Comparison of ENCODE assay signal across 8 cellular contexts in the genomic region with DNA sequence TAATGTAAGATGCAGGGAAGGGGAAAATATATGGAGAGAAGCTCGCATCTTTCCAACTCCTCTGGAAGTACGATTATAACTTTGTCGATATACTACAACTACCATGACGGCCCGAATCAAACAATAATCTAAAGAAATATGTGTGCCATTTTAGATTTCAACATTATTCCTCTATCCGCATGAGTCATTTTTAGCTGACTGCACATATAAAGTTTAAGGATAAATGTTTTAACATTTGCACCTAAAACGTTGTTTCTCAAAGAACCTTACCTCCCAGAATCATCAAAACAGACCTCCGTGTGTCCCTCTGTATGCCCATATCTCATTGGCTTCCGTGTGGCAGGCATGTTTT. TPM values are rescaled to one million over a fixed set of nuclear protein-coding genes. Genes with fewer than 3 reads are reported as not detected.
DNase-seq lines count a peak whose midpoint lies in the region; ATAC-seq and TF ChIP-seq lines count a peak whose summit lies in the region.

No MANE protein-coding gene starts in this region.

- peaks cover 37% of the 10 kb centered on the region for H3K36me3 Mint-ChIP-seq in activated CD8-positive, alpha-beta T cell treated with anti-CD3 and anti-CD28 coated beads for 36 hours (ENCODE audit: low read depth)

- no peaks in the 10 kb centered on the region for H3K27me3 Mint-ChIP-seq in activated CD8-positive, alpha-beta T cell treated with anti-CD3 and anti-CD28 coated beads for 36 hours

- ATAC-seq in activated CD8-positive, alpha-beta T cell treated with anti-CD3 and anti-CD28 coated beads for 36 hours, result no peak

- no peaks in the 10 kb centered on the region for H3K9me3 Mint-ChIP-seq in activated CD8-positive, alpha-beta T cell treated with anti-CD3 and anti-CD28 coated beads for 36 hours

- WGBS in stomach, 5 donors, result 1 to 3% (median 1%) methylated on average over 9 of the region's 9 CpGs

- H3K27ac ChIP-seq in stomach, result peak overlapping the region; percentile 90 to 93 (median 92)

- DNase-seq in DMS79 treated with DMSO at 0.1 percent for 48 hours (lab: John Stamatoyannopoulos, UW), result peak; percentile 79
- DNase-seq in DMS79 (lab: John Stamatoyannopoulos, UW), result no peak
- DNase-seq in activated CD8-positive, alpha-beta T cell treated with anti-CD3 and anti-CD28 coated beads for 36 hours, result no peak
- no peak for DNase-seq in stomach
- DNase-seq in NCI-H446 (lab: John Stamatoyannopoulos, UW), result no peak
- no peak for DNase-seq in activated CD8-positive, alpha-beta memory T cell treated with anti-CD3 and anti-CD28 coated beads for 24 hours
- DNase-seq in EL, result no peak

- H3K9me3 ChIP-seq in iPS-18c (ENCODE audit: control insufficient read depth, insufficient read depth, low read length), result no peaks in the 10 kb centered on the region
- no peaks in the 10 kb centered on the region for H3K9me3 ChIP-seq in stomach

- peak overlapping the region; percentile 98 for H3K4me3 Mint-ChIP-seq in activated CD8-positive, alpha-beta T cell treated with anti-CD3 and anti-CD28 coated beads for 36 hours

- H3K27ac Mint-ChIP-seq in activated CD8-positive, alpha-beta T cell treated with anti-CD3 and anti-CD28 coated beads for 36 hours, result peak overlapping the region; percentile 97

- peaks cover 44% of the 10 kb centered on the region for H3K4me1 Mint-ChIP-seq in activated CD8-positive, alpha-beta T cell treated with anti-CD3 and anti-CD28 coated beads for 36 hours (ENCODE audit: low read depth)

- POLR2A ChIA-PET in activated CD8-positive, alpha-beta T cell treated with anti-CD3 and anti-CD28 coated beads for 36 hours (lab: Charles Lee), result interaction anchor here (0.6 to 6.1 kb wide), 22 partner anchors 8 to 514 kb away, joined by 3 to 61 read pairs (median 4); partner anchors contain the start of gene MAPK1IP1L

- intact Hi-C loops in activated CD8-positive, alpha-beta T cell treated with anti-CD3 and anti-CD28 coated beads for 36 hours (cut with micrococcal nuclease), result loop anchor here (2.0 kb wide), 1 partner anchor 24 kb away; the partner anchor contains the start of gene MAPK1IP1L
- intact Hi-C loops in stomach (cut with DNase I; ENCODE audit: low total_unique reads), result no loop called here

- H3K4me1 ChIP-seq in stomach, result peaks cover 11 to 49% (median 33%) of the 10 kb centered on the region in 4 donors

- peak overlapping the region; percentile 93 for H3K4me3 ChIP-seq in iPS-18c (ENCODE audit: insufficient read depth, low read depth, low read length)
- H3K4me3 ChIP-seq in stomach, result peak overlapping the region; percentile 74 to 81 (median 74)

- TF ChIP-seq POLR2A in stomach (IDR thresholded peaks at IDR 0.05), result no peak

- CTCF ChIA-PET in activated CD8-positive, alpha-beta T cell treated with anti-CD3 and anti-CD28 coated beads for 36 hours (lab: Charles Lee), result interaction anchor here (0.9 to 2.2 kb wide), 5 partner anchors 17 to 134 kb away, joined by 3 to 19 read pairs (median 4); partner anchors contain the start of gene MAPK1IP1L

- TF ChIP-seq EP300 in stomach (IDR thresholded peaks at IDR 0.05), result no peak

- no peaks in the 10 kb centered on the region for H3K27me3 ChIP-seq in stomach

- no peak for TF ChIP-seq CTCF in activated CD8-positive, alpha-beta T cell treated with anti-CD3 and anti-CD28 coated beads for 36 hours (IDR thresholded peaks at IDR 0.05)
- no peak for TF ChIP-seq CTCF in stomach (IDR thresholded peaks at IDR 0.05)

- no peaks in the 10 kb centered on the region for H3K36me3 ChIP-seq in stomach

RNA-seq across cellular contexts. Expression of gene WDHD1, which starts 0.5 kb away (rescaled TPM):
- total RNA-seq in activated CD8-positive, alpha-beta T cell treated with anti-CD3 and anti-CD28 coated beads for 36 hours, result 10 to 100 TPM; 59.8 to 68.4 TPM
- total RNA-seq in stomach, result 10 to 100 TPM in 1 of 5 donors, 1 to 10 TPM in 1, under 1 TPM in 2, not detected in 1; 0.29 to 15.6 (median 4.4) TPM
- polyA plus RNA-seq in stomach, result 1 to 10 TPM in 2 of 3 donors, under 1 TPM in 1; 0.87 to 1.6 (median 1.2) TPM

RNA-seq across cellular contexts. Expression of gene SOCS4, which starts 0.6 kb away (rescaled TPM):
- 10 to 100 TPM; 19.8 to 20.8 TPM for total RNA-seq in activated CD8-positive, alpha-beta T cell treated with anti-CD3 and anti-CD28 coated beads for 36 hours
- 10 to 100 TPM in 4 of 5 donors, 1 to 10 TPM in 1; 4.3 to 29.2 (median 18.1) TPM for total RNA-seq in stomach
- polyA plus RNA-seq in stomach, result 1 to 10 TPM; 4.1 to 8.4 (median 7.1) TPM

RNA-seq across cellular contexts. Expression of gene MAPK1IP1L, which starts 25.0 kb away (rescaled TPM):
- 100 to 1,000 TPM in 1 of 2 experiments, 10 to 100 TPM in 1; 89.3 to 105 TPM for total RNA-seq in activated CD8-positive, alpha-beta T cell treated with anti-CD3 and anti-CD28 coated beads for 36 hours
- total RNA-seq in stomach, result 10 to 100 TPM in 4 of 5 donors, 1 to 10 TPM in 1; 7.0 to 53.1 (median 29.9) TPM
- 10 to 100 TPM; 22.9 to 50.9 (median 27.2) TPM for polyA plus RNA-seq in stomach
